In the genomic region with DNA sequence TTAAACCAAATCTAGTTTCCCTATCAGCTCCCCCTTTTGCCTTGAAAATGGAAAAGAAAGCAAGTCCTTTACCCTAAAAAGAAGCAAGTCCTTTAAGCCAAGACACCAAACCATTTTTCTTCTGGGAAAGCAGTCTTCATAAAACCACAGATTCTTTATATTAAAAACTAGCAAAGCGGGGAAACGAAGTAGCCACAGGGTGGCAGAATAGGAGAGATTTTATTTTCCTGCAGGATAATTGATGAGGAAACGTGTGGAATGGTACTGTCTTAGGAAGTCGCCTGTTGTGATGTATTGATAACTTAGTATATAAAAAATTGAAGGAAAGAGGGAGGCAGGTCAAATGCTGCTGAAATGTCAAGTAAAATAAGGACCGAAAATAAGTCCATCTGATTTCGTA, we compare ENCODE assay signal across 12 cellular contexts. TPM values are rescaled to one million over a fixed set of nuclear protein-coding genes. Genes with fewer than 3 reads are reported as not detected.
DNase-seq lines count a peak whose midpoint lies in the region; ATAC-seq, FAIRE-seq and TF ChIP-seq lines count a peak whose summit lies in the region.
"Had no signal": no experiment of that assay in that cellular context is flagged by ENCODE, and none has a peak within 500 bp of the region (broad histone marks: within the 10 kb centered on the region; RNA-seq: fewer than 3 reads in every experiment).

No MANE protein-coding gene starts in this region.

- no peak overlapping the region for H2BK120ac ChIP-seq in H1 (replicated peaks; ENCODE audit: low read depth, low read length)

- CTCF ChIA-PET in A549 (lab: Yijun Ruan, JAX) (interaction anchor here (0.9 to 1.6 kb wide), 4 partner anchors 48 to 249 kb away, joined by 3 to 4 read pairs (median 4); no protein-coding TSS in a partner anchor), H1 (lab: Charles Lee; ENCODE audit: partially characterized antibody) (interaction anchor here (0.6 to 6.0 kb wide), 24 partner anchors 9 to 326 kb away, joined by 3 to 55 read pairs (median 5); no protein-coding TSS in a partner anchor)

- TF ChIP-seq EP300 in A549 (IDR thresholded peaks at IDR 0.05) (no peak), H1 (IDR thresholded peaks at IDR 0.05; ENCODE audit: borderline replicate concordance in 1 of 2, low read depth in 2 of 2, low read length in 2 of 2) (no peak)

- H3K4me1 ChIP-seq in A549 (no peaks in the 10 kb centered on the region), H1 (replicated peaks in 1 of 4; ENCODE audit: control insufficient read depth in 3 of 4, insufficient read depth in 4 of 4, low read length in 3 of 4) (no peaks in the 10 kb centered on the region)

- H4K5ac ChIP-seq in H1 (ENCODE audit: insufficient read length, low read depth, low read length): no peak overlapping the region

- no peak overlapping the region for H3K4me2 ChIP-seq in A549
- no peak overlapping the region for H3K4me2 ChIP-seq in H1 (ENCODE audit: insufficient read depth in 1 of 2, low read depth in 2 of 2, low read length in 2 of 2)

- no peaks in the 10 kb centered on the region for H3K79me1 ChIP-seq in H1 (ENCODE audit: low read depth, low read length)

- H3K9me3 ChIP-seq in A549 (no peaks in the 10 kb centered on the region; the same call in 2 of the 3 replicates), H1 (ENCODE audit: insufficient read depth in 2 of 2, low read depth in 1 of 2, low read length in 1 of 2) (peaks cover 3 to 7% of the 10 kb centered on the region in 2 experiments; a peak in 2 of 4 replicates)

- H3K9ac ChIP-seq in H1 (replicated peaks in 1 of 4; ENCODE audit: extremely low read depth in 1 of 4, low read depth in 3 of 4, low read length in 3 of 4): no peak overlapping the region

- H3K23ac ChIP-seq in H1 (ENCODE audit: insufficient read length): no peak overlapping the region

- H3K27me3 ChIP-seq in H1 (replicated peaks in 1 of 4; ENCODE audit: control insufficient read depth in 3 of 4, extremely low read depth in 1 of 4, insufficient read depth in 3 of 4, low read length in 3 of 4): peaks cover 0 to 5% (median 0%) of the 10 kb centered on the region in 4 experiments; a peak in 3 of 7 replicates

- no peak overlapping the region for H3K56ac ChIP-seq in H1 (replicated peaks; ENCODE audit: insufficient read length, low read depth, low read length)

- no peak overlapping the region for H4K91ac ChIP-seq in H1 (replicated peaks; ENCODE audit: insufficient read length, low read length)

- no peak overlapping the region for H3K14ac ChIP-seq in H1 (ENCODE audit: insufficient read length)

- TF ChIP-seq CTCF in A549 (IDR thresholded peaks at IDR 0.05) (0 out of 3 replicates have a peak, but pooled peaks have one; percentile 4), H1 (IDR thresholded peaks at IDR 0.05; ENCODE audit: control extremely low read depth in 1 of 3, insufficient read depth in 1 of 3, low read depth in 1 of 3, low read length in 3 of 3) (peak in 2 of 3 experiments; percentile 7 to 38; a peak in 2 of 4 replicates)

- no peaks in the 10 kb centered on the region for H3K79me2 ChIP-seq in H1 (ENCODE audit: control insufficient read depth in 1 of 2, insufficient read depth in 2 of 2, low read length in 2 of 2)

- FAIRE-seq in A549 (lab: Jason Lieb, UNC): no peak
- FAIRE-seq in H1 (lab: Jason Lieb, UNC): no peak

- H3K23me2 ChIP-seq in H1 (ENCODE audit: low read depth, low read length): no peaks in the 10 kb centered on the region; the same call in 1 of the 2 replicates

- TF ChIP-seq POLR2A in A549 (IDR thresholded peaks at IDR 0.05; ENCODE audit: low read length) (no peak), H1 (IDR thresholded peaks at IDR 0.05; ENCODE audit: control extremely low read depth in 1 of 2, low read depth in 2 of 2, low read length in 2 of 2) (no peak)

- TF ChIP-seq RAD21 in A549 (conservative IDR thresholded peaks at IDR 0.05 in 1 of 2, IDR thresholded peaks at IDR 0.05 in 1 of 2): peak in 1 of 2 experiments; percentile 36; a peak in 2 of 5 replicates
- peak; percentile 47 to 50 for TF ChIP-seq RAD21 in H1 (IDR thresholded peaks at IDR 0.05 in 1 of 2, conservative IDR thresholded peaks at IDR 0.05 in 1 of 2; ENCODE audit: low read depth in 2 of 2, low read length in 2 of 2)

- no peaks in the 10 kb centered on the region for H3K36me3 ChIP-seq in H1 (ENCODE audit: control insufficient read depth in 2 of 4, insufficient read depth in 4 of 4, low read length in 3 of 4)

- H3K4me3 ChIP-seq in A549 (no peak overlapping the region), H1 (ENCODE audit: extremely low read depth in 1 of 4, insufficient read depth in 2 of 4, low read depth in 3 of 4, low read length in 4 of 4) (no peak overlapping the region)

- no peak for DNase-seq in A549 (ENCODE audit: low read depth in 1 of 2, low spot score in 1 of 2)
- peak; percentile 26 for DNase-seq in GM03348 (ENCODE audit: low spot score)
- peak; percentile 53 for DNase-seq in NCI-H748 (lab: John Stamatoyannopoulos, UW; ENCODE audit: unreplicated experiment)
- no peak for DNase-seq in H1 (ENCODE audit: low read depth in 1 of 2, low spot score in 2 of 2)
- DNase-seq in NCI-H187 (lab: John Stamatoyannopoulos, UW): no peak
- DNase-seq: stimulated activated CD4-positive, alpha-beta T cell treated with anti-CD3 and anti-CD28 coated beads, Interleukin-2, amount 100 ng/mL, for 48 hours had no signal

- no peak overlapping the region for H2BK15ac ChIP-seq in H1 (ENCODE audit: low read length)

- H3K18ac ChIP-seq in H1 (ENCODE audit: extremely low read depth, low read length): no peak overlapping the region

- H2AFZ ChIP-seq in H1 (ENCODE audit: low read length): no peak overlapping the region

- no peak overlapping the region for H4K8ac ChIP-seq in H1 (ENCODE audit: extremely low read depth, insufficient read depth, low read length)

- POLR2A ChIA-PET in A549 (lab: Yijun Ruan, JAX) (no interaction called here), H1 (lab: Charles Lee; ENCODE audit: partially characterized antibody) (no interaction called here)

- no peak overlapping the region for H3K4ac ChIP-seq in H1 (replicated peaks; ENCODE audit: insufficient read length, low read depth, low read length)

- H2BK5ac ChIP-seq in H1 (ENCODE audit: low read depth, low read length): no peak overlapping the region

- H2BK20ac ChIP-seq in H1 (ENCODE audit: low read length): no peak overlapping the region

- WGBS in A549 (ENCODE audit: missing lambda C conversion rate): 7% methylated on average over 6 of the region's 6 CpGs
- WGBS in H1 (ENCODE audit: extremely low coverage in 1 of 2, insufficient coverage in 1 of 2, insufficient read length in 1 of 2, insufficient replicate concordance in 2 of 2, low coverage in 1 of 2, low lambda C conversion rate in 2 of 2, missing lambda C conversion rate in 1 of 2), 2 experiments: 41% methylated on average over 6 of the region's 6 CpGs; no CpG with 5 or more reads in 1 of the 2 experiments

- no peaks in the 10 kb centered on the region for H4K20me1 ChIP-seq in H1 (replicated peaks in 1 of 2; ENCODE audit: control insufficient read depth in 1 of 2, insufficient read depth in 2 of 2, low read length in 2 of 2)

- ATAC-seq in A549 (no peak), HG02840 (IDR thresholded peaks at IDR 0.05; ENCODE audit: low FRiP score, unreplicated experiment) (no peak), HG02763 (IDR thresholded peaks at IDR 0.05; ENCODE audit: unreplicated experiment) (no peak), HG03469 (IDR thresholded peaks at IDR 0.05; ENCODE audit: unreplicated experiment) (no peak)
- ATAC-seq: Right ventricle myocardium inferior; stimulated activated naive CD8-positive, alpha-beta T cell treated with anti-CD3 and anti-CD28 coated beads, Interleukin-15, Interleukin-2, amounts not matched to agents 100 U/mL and 50 U/mL, for 24 hours had no signal

- H2BK12ac ChIP-seq in H1 (ENCODE audit: low read depth, low read length): no peak overlapping the region

- H2AK5ac ChIP-seq in H1 (ENCODE audit: low read depth, low read length): no peak overlapping the region

- no peak overlapping the region for H3K27ac ChIP-seq in A549
- no peak overlapping the region for H3K27ac ChIP-seq in H1 (ENCODE audit: low read depth, low read length)
- H3K27ac ChIP-seq: C4-2B had no signal

TF ChIP-seq in A549, 52 proteins besides CTCF, POLR2A, EP300 and RAD21:
- TF ChIP-seq NR3C1 (IDR thresholded peaks at IDR 0.05): no peak

TF ChIP-seq in H1, 55 proteins besides CTCF, POLR2A, EP300 and RAD21 (continues in another document):
- TF ChIP-seq RNF2 (IDR thresholded peaks at IDR 0.05; ENCODE audit: borderline replicate concordance, low read depth, low read length, missing control alignments, poor library complexity, severe bottlenecking) (no peak), HDAC2 (IDR thresholded peaks at IDR 0.05; ENCODE audit: borderline replicate concordance in 1 of 2, low read depth in 2 of 2, low read length in 2 of 2) (no peak), SIRT6 (IDR thresholded peaks at IDR 0.05; ENCODE audit: low read length) (no peak), YY1 (IDR thresholded peaks at IDR 0.05; ENCODE audit: low read depth, low read length) (no peak), BCL11A (IDR thresholded peaks at IDR 0.05; ENCODE audit: low read depth in 2 of 2, low read length in 2 of 2) (no peak), KDM4A (IDR thresholded peaks at IDR 0.05; ENCODE audit: low read depth, low read length, severe bottlenecking) (no peak), ZNF274 (IDR thresholded peaks at IDR 0.05; ENCODE audit: borderline replicate concordance, extremely low read depth, low read length) (no peak), CEBPB (IDR thresholded peaks at IDR 0.05; ENCODE audit: low read depth, low read length) (no peak), CBX8 (IDR thresholded peaks at IDR 0.05; ENCODE audit: borderline replicate concordance, low read depth, low read length) (no peak), KDM1A (IDR thresholded peaks at IDR 0.05; ENCODE audit: borderline replicate concordance, low read length) (no peak), SRF (IDR thresholded peaks at IDR 0.05; ENCODE audit: low read depth, low read length) (no peak), CHD2 (IDR thresholded peaks at IDR 0.05; ENCODE audit: low read length) (no peak)

RNA-seq across cellular contexts. Expression of a gene that starts 41.1 kb away (rescaled TPM):
- 1.7 and 1.8 TPM in 2 replicates for polyA plus RNA-seq in A549 (2011; rRNA removed)
- polyA plus RNA-seq in A549 (2012; cell fraction: cytosol; rRNA removed): 0.33 and 0.45 TPM in 2 replicates
- polyA plus RNA-seq in A549 (2012; cell fraction: nucleus; rRNA removed): 0.07 and 0.11 TPM in 2 replicates
- 1.8 to 2.3 TPM (median 2.0 TPM) in 3 replicates for polyA plus RNA-seq in A549 (2017; fragmentation: RNase III; extraction: RNeasy Plus Mini Kit Qiagen cat#74134 plus additional on column Dnase treatment)
- polyA minus RNA-seq in A549 (2011; rRNA and poly(A)+ RNA removed): 0.44 and 1.4 TPM in 2 replicates
- total RNA-seq in H1 (2021; fragmentation: NEBNext Ultra II Directional; extraction: Animal tissue kit (Norgen Biotek cat#: 25700)): 19.2 and 20.2 TPM in 2 replicates
- polyA plus RNA-seq in H1 (2011; rRNA removed): 4.5 and 6.1 TPM in 2 replicates
- 4.9 TPM for polyA plus RNA-seq in H1 (2011; cell fraction: cytosol; rRNA removed)
- polyA plus RNA-seq in H1 (2011; cell fraction: nucleus; rRNA removed): 14.9 TPM
- polyA plus RNA-seq in H1 (2012, experiment 1 of 2): 4.7 to 9.2 TPM (median 6.4 TPM) in 4 replicates
- 0.39 TPM for polyA plus RNA-seq in H1 (2012, experiment 2 of 2)
- 16.9 TPM for polyA plus RNA-seq in H1 (2013, experiment 1 of 2)
- 14.4 TPM for polyA plus RNA-seq in H1 (2013, experiment 2 of 2)
- polyA minus RNA-seq in H1 (2011; rRNA and poly(A)+ RNA removed): 22.2 and 29.6 TPM in 2 replicates
- polyA minus RNA-seq in H1 (2011; cell fraction: cytosol; rRNA and poly(A)+ RNA removed): 10.6 TPM
- 77.5 TPM for polyA minus RNA-seq in H1 (2011; cell fraction: nucleus; rRNA and poly(A)+ RNA removed)

Comparison
In these comparisons a context has a peak if more than half of its experiments do, and no peak if none do; other contexts are left out.
1. DNase-seq: peak in GM03348 (single experiment) and NCI-H748 (single experiment); none in A549 (0 of 2), H1 (0 of 2) and NCI-H187 (0 of 2).